In genomic region chr16:18984425-18985005, GRCh38 we compare ENCODE assay signal across 8 cellular contexts. TPM values are rescaled to one million over a fixed set of nuclear protein-coding genes. Genes with fewer than 3 reads are reported as not detected.
DNase-seq lines count a peak whose midpoint lies in the region; ATAC-seq and TF ChIP-seq lines count a peak whose summit lies in the region.

No MANE protein-coding gene starts in this region.

- H3K27me3 ChIP-seq in BLaER1 (peaks cover 20% of the 10 kb centered on the region), SJSA1 (replicated peaks) (no peaks in the 10 kb centered on the region)

- H3K9me3 ChIP-seq in BLaER1 = no peaks in the 10 kb centered on the region
- no peaks in the 10 kb centered on the region for H3K9me3 ChIP-seq in SJSA1 (replicated peaks)

- no peaks in the 10 kb centered on the region for H4K20me1 ChIP-seq in BLaER1

- H3K36me3 ChIP-seq in BLaER1 (no peaks in the 10 kb centered on the region), SJSA1 (no peaks in the 10 kb centered on the region)

- no peak overlapping the region for H3K9ac ChIP-seq in BLaER1

- peaks cover 8% of the 10 kb centered on the region for H3K27me3 Mint-ChIP-seq in osteocyte (ENCODE audit: unreplicated experiment)

- H3K36me3 Mint-ChIP-seq in osteocyte (ENCODE audit: unreplicated experiment) = no peaks in the 10 kb centered on the region

- H3K4me3 ChIP-seq in BLaER1 (peak overlapping the region; percentile 65), SJSA1 (peak overlapping the region; percentile 59), fibroblast of pulmonary artery (replicated peaks; ENCODE audit: low read depth, low read length) (peak overlapping the region; percentile 53)

- H3K4me2 ChIP-seq in BLaER1 = peak overlapping the region; percentile 59

- peak overlapping the region; percentile 72 for H3K27ac Mint-ChIP-seq in osteocyte (ENCODE audit: unreplicated experiment)

- no peaks in the 10 kb centered on the region for H3K4me1 ChIP-seq in BLaER1
- H3K4me1 ChIP-seq in SJSA1 (replicated peaks) = peaks cover 6% of the 10 kb centered on the region; the same call in 1 of the 2 replicates

- no peak for TF ChIP-seq CTCF in fibroblast of pulmonary artery (IDR thresholded peaks at IDR 0.05; ENCODE audit: low read length, missing control alignments)
- no peak for TF ChIP-seq CTCF in osteocyte (IDR thresholded peaks at IDR 0.05)

- no peaks in the 10 kb centered on the region for H3K9me3 Mint-ChIP-seq in osteocyte (ENCODE audit: unreplicated experiment)

- peak overlapping the region; percentile 77 for H3K4me3 Mint-ChIP-seq in osteocyte (ENCODE audit: unreplicated experiment)

- no peak for DNase-seq in SJSA1 (ENCODE audit: low read depth in 1 of 2, low spot score in 2 of 2)
- DNase-seq in fibroblast of pulmonary artery (ENCODE audit: low read depth) = no peak
- DNase-seq in osteocyte (ENCODE audit: extremely low spot score, unreplicated experiment) = no peak
- no peak for DNase-seq in SW 1271 (lab: John Stamatoyannopoulos, UW)
- no peak for DNase-seq in NCI-H1436 treated with DMSO at 0.1 percent for 48 hours (lab: John Stamatoyannopoulos, UW)

- ATAC-seq in GM19328 (IDR thresholded peaks at IDR 0.05; ENCODE audit: unreplicated experiment) (no peak), esophagus mucosa (no peak)

- H3K27ac ChIP-seq in BLaER1 = no peak overlapping the region
- no peak overlapping the region for H3K27ac ChIP-seq in SJSA1

- peaks cover 17% of the 10 kb centered on the region for H3K4me1 Mint-ChIP-seq in osteocyte (ENCODE audit: unreplicated experiment)

RNA-seq across cellular contexts. Expression of gene TMC7, which starts 0.8 kb away (rescaled TPM):
- total RNA-seq in SJSA1 (2014; rRNA removed; shearing (Covaris generic)) = 0.22 and 0.84 TPM in 2 replicates
- 1.2 and 2.0 TPM in 2 replicates for total RNA-seq in osteocyte
- 0.72 TPM for total RNA-seq in esophagus mucosa

RNA-seq across cellular contexts. Expression of gene SMG1, which starts 58.3 kb away (rescaled TPM):
- 18.0 and 29.6 TPM in 2 replicates for total RNA-seq in SJSA1 (2014; rRNA removed; shearing (Covaris generic))
- 77.9 and 89.6 TPM in 2 replicates for total RNA-seq in osteocyte
- 49.5 TPM for total RNA-seq in esophagus mucosa
